ENCODE assay signal across 1 cellular context in genomic region chr10:130110236-130111114, GRCh38.
A peak's percentile ranks its signal among the peaks of the same experiment; 100 is the strongest.
TF ChIP-seq lines count a peak whose summit lies in the region.

Gene C10orf143, minus strand, starts transcription at chr10:130110830. Its CDS starts 58 bp downstream, at chr10:130110772.

TF ChIP-seq in HepG2, 621 proteins besides CTCF, POLR2A, EP300 and RAD21 (continued from another document and continues in another):
- no peak for TF ChIP-seq KIAA2018 (CRISPR knock-in tag; IDR thresholded peaks at IDR 0.05; ENCODE audit: borderline replicate concordance)
- peak; percentile 98; the same call in 1 of the 2 replicates for TF ChIP-seq ZZZ3 (CRISPR knock-in tag; IDR thresholded peaks at IDR 0.05; ENCODE audit: borderline replicate concordance)
- peak; percentile 68 for TF ChIP-seq ZNF124 (CRISPR knock-in tag; IDR thresholded peaks at IDR 0.05)
- TF ChIP-seq ZNF280B (CRISPR knock-in tag; IDR thresholded peaks at IDR 0.05; ENCODE audit: borderline replicate concordance): no peak
- peak; percentile 76 for TF ChIP-seq SRY (CRISPR knock-in tag; IDR thresholded peaks at IDR 0.05)
- 0 out of 2 replicates have a peak, but pooled peaks have one; percentile 0 for TF ChIP-seq ZNF446 (CRISPR knock-in tag; IDR thresholded peaks at IDR 0.05)
- peak; percentile 75 for TF ChIP-seq PITX1 (CRISPR knock-in tag; IDR thresholded peaks at IDR 0.05)
- peak; percentile 81 for TF ChIP-seq TAF1 (CRISPR knock-in tag; IDR thresholded peaks at IDR 0.05)
- no peak for TF ChIP-seq ZFP36L2 (CRISPR knock-in tag; IDR thresholded peaks at IDR 0.05)
- no peak for TF ChIP-seq ZBTB44 (CRISPR knock-in tag; IDR thresholded peaks at IDR 0.05)
- TF ChIP-seq ZNF615 (CRISPR knock-in tag; IDR thresholded peaks at IDR 0.05; ENCODE audit: borderline replicate concordance): 0 out of 2 replicates have a peak, but pooled peaks have one; percentile 77
- TF ChIP-seq ZNF121 (CRISPR knock-in tag; IDR thresholded peaks at IDR 0.05): no peak
- peak; percentile 62 for TF ChIP-seq ZNF350 (CRISPR knock-in tag; IDR thresholded peaks at IDR 0.05; ENCODE audit: borderline replicate concordance, low read depth)
- TF ChIP-seq CBX1 (IDR thresholded peaks at IDR 0.05; ENCODE audit: low read depth): no peak
- no peak for TF ChIP-seq ZNF577 (CRISPR knock-in tag; IDR thresholded peaks at IDR 0.05; ENCODE audit: borderline replicate concordance, low read depth)
- no peak; the same call in 1 of the 2 replicates for TF ChIP-seq ZNF343 (CRISPR knock-in tag; IDR thresholded peaks at IDR 0.05)
- no peak for TF ChIP-seq RCOR2 (CRISPR knock-in tag; IDR thresholded peaks at IDR 0.05)
- 0 out of 2 replicates have a peak, but pooled peaks have one; percentile 20 for TF ChIP-seq ZNF567 (CRISPR knock-in tag; IDR thresholded peaks at IDR 0.05; ENCODE audit: borderline replicate concordance)
- no peak for TF ChIP-seq UBTF (CRISPR knock-in tag; IDR thresholded peaks at IDR 0.05)
- TF ChIP-seq GLI4 (CRISPR knock-in tag; IDR thresholded peaks at IDR 0.05; ENCODE audit: borderline replicate concordance): no peak; the same call in 1 of the 2 replicates
- TF ChIP-seq AKNA (CRISPR knock-in tag; IDR thresholded peaks at IDR 0.05; ENCODE audit: borderline replicate concordance): no peak
- no peak for TF ChIP-seq GATA4 (IDR thresholded peaks at IDR 0.05; ENCODE audit: borderline replicate concordance, low read depth)
- peak; percentile 34; the same call in 1 of the 2 replicates for TF ChIP-seq IRF2 (CRISPR knock-in tag; IDR thresholded peaks at IDR 0.05)
- TF ChIP-seq TMF1 (CRISPR knock-in tag; IDR thresholded peaks at IDR 0.05; ENCODE audit: low read depth): peak; percentile 40; the same call in 1 of the 2 replicates
- TF ChIP-seq TOE1 (CRISPR knock-in tag; IDR thresholded peaks at IDR 0.05): no peak
- TF ChIP-seq ZNF569 (CRISPR knock-in tag; IDR thresholded peaks at IDR 0.05; ENCODE audit: borderline replicate concordance): peak; percentile 82; the same call in 1 of the 2 replicates
- peak; percentile 87; the same call in 1 of the 2 replicates for TF ChIP-seq TGIF2 (CRISPR knock-in tag; IDR thresholded peaks at IDR 0.05)
- no peak for TF ChIP-seq FOXM1 (CRISPR knock-in tag; IDR thresholded peaks at IDR 0.05)
- TF ChIP-seq TOPORS (CRISPR knock-in tag; IDR thresholded peaks at IDR 0.05): no peak
- no peak for TF ChIP-seq ATF3 (CRISPR knock-in tag; IDR thresholded peaks at IDR 0.05)
- no peak for TF ChIP-seq FLYWCH1 (CRISPR knock-in tag; IDR thresholded peaks at IDR 0.05)
- no peak for TF ChIP-seq CCAR2 (optimal IDR thresholded peaks at IDR 0.05; ENCODE audit: low read depth, low read length)
- no peak for TF ChIP-seq DNMT1 (CRISPR knock-in tag; IDR thresholded peaks at IDR 0.05)
- TF ChIP-seq ZNF572 (CRISPR knock-in tag; IDR thresholded peaks at IDR 0.05): 0 out of 2 replicates have a peak, but pooled peaks have one; percentile 67
- TF ChIP-seq ZNF30 (CRISPR knock-in tag; IDR thresholded peaks at IDR 0.05): 0 out of 2 replicates have a peak, but pooled peaks have one; percentile 30
- no peak for TF ChIP-seq JARID2 (CRISPR knock-in tag; IDR thresholded peaks at IDR 0.05; ENCODE audit: insufficient replicate concordance)
- TF ChIP-seq XBP1 (CRISPR knock-in tag; IDR thresholded peaks at IDR 0.05): no peak
- peak; percentile 73 for TF ChIP-seq HBP1 (CRISPR knock-in tag; IDR thresholded peaks at IDR 0.05; ENCODE audit: low read depth)
- peak; percentile 56; the same call in 1 of the 2 replicates for TF ChIP-seq ZFP41 (CRISPR knock-in tag; IDR thresholded peaks at IDR 0.05; ENCODE audit: borderline replicate concordance)
- TF ChIP-seq NFE2 (CRISPR knock-in tag; IDR thresholded peaks at IDR 0.05): no peak
- TF ChIP-seq ZBTB7A (CRISPR knock-in tag; IDR thresholded peaks at IDR 0.05): no peak
- TF ChIP-seq ZNF326 (CRISPR knock-in tag; IDR thresholded peaks at IDR 0.05; ENCODE audit: borderline replicate concordance): no peak
- TF ChIP-seq POLR2G (IDR thresholded peaks at IDR 0.05; ENCODE audit: low read depth, low read length): peak; percentile 87
